ENCODE assay signal across 15 cellular contexts in genomic region chr3:12588674-12589054, GRCh38. TPM values are rescaled to one million over a fixed set of nuclear protein-coding genes. Genes with fewer than 3 reads are reported as not detected.
A peak's percentile ranks its signal among the peaks of the same experiment; 100 is the strongest.
DNase-seq lines count a peak whose midpoint lies in the region; ATAC-seq lines count a peak whose summit lies in the region.
"Had no signal": no experiment of that assay in that cellular context is flagged by ENCODE, and none has a peak within 500 bp of the region (broad histone marks: within the 10 kb centered on the region; RNA-seq: fewer than 3 reads in every experiment).

No MANE protein-coding gene starts in this region.

- H3K9me3 Mint-ChIP-seq in natural killer cell treated with Interleukin-12 subunit alpha and Interleukin-12 subunit beta and Interleukin-15 and Interleukin-18, amount 100 ng/mL, for 72 hours: no peaks in the 10 kb centered on the region

- H3K4me3 Mint-ChIP-seq in natural killer cell treated with Interleukin-12 subunit alpha and Interleukin-12 subunit beta and Interleukin-15 and Interleukin-18, amount 100 ng/mL, for 72 hours: no peak overlapping the region
- H3K4me3 Mint-ChIP-seq: CD14-positive monocyte had no signal

- H3K27me3 Mint-ChIP-seq in natural killer cell treated with Interleukin-12 subunit alpha and Interleukin-12 subunit beta and Interleukin-15 and Interleukin-18, amount 100 ng/mL, for 72 hours: no peaks in the 10 kb centered on the region

- H3K27ac Mint-ChIP-seq in natural killer cell treated with Interleukin-12 subunit alpha and Interleukin-12 subunit beta and Interleukin-15 and Interleukin-18, amount 100 ng/mL, for 72 hours: peak overlapping the region; percentile 31 to 55

- DNase-seq in DMS53 treated with DMSO at 0.1 percent for 48 hours (lab: John Stamatoyannopoulos, UW; ENCODE audit: unreplicated experiment) (peak; percentile 19), NCI-H1105 (lab: John Stamatoyannopoulos, UW) (peak; percentile 74), NCI-H748 treated with DMSO at 0.1 percent for 48 hours (lab: John Stamatoyannopoulos, UW) (peak; percentile 38), UCSD-AML1 (lab: John Stamatoyannopoulos, UW; ENCODE audit: unreplicated experiment) (no peak)
- no peak for DNase-seq in natural killer cell treated with Interleukin-12 subunit alpha and Interleukin-12 subunit beta and Interleukin-15 and Interleukin-18, amount 100 ng/mL, for 72 hours (ENCODE audit: low spot score)
- DNase-seq: activated CD8-positive, alpha-beta memory T cell treated with anti-CD3 and anti-CD28 coated beads for 24 hours; activated naive CD4-positive, alpha-beta T cell treated with anti-CD3 and anti-CD28 coated beads, Interleukin-2, amount 50 U/mL, for 16 hours; caudate nucleus; islet precursor cell; NCI-H1048; right cardiac atrium; stomach had no signal

- H3K36me3 Mint-ChIP-seq in natural killer cell treated with Interleukin-12 subunit alpha and Interleukin-12 subunit beta and Interleukin-15 and Interleukin-18, amount 100 ng/mL, for 72 hours: peaks cover 28% of the 10 kb centered on the region

- no peak for ATAC-seq in natural killer cell treated with Interleukin-12 subunit alpha and Interleukin-12 subunit beta and Interleukin-15 and Interleukin-18, amount 100 ng/mL, for 72 hours
- ATAC-seq in HG03025 (IDR thresholded peaks at IDR 0.05; ENCODE audit: low FRiP score, unreplicated experiment): no peak
- ATAC-seq in HG03378 (IDR thresholded peaks at IDR 0.05; ENCODE audit: unreplicated experiment): no peak
- ATAC-seq: right cardiac atrium had no signal

- peaks cover 2 to 10% of the 10 kb centered on the region in 2 donors for H3K4me1 Mint-ChIP-seq in natural killer cell treated with Interleukin-12 subunit alpha and Interleukin-12 subunit beta and Interleukin-15 and Interleukin-18, amount 100 ng/mL, for 72 hours (ENCODE audit: low read depth in 2 of 2)

RNA-seq across cellular contexts. Expression of gene MKRN2, which starts 31.8 kb away (rescaled TPM):
- total RNA-seq in natural killer cell treated with Interleukin-12 subunit alpha and Interleukin-12 subunit beta and Interleukin-15 and Interleukin-18, amount 100 ng/mL, for 72 hours: 10 to 100 TPM; 24.6 to 27.5 TPM

RNA-seq across cellular contexts. Expression of gene MKRN2OS, which starts 43.4 kb away (rescaled TPM):
- total RNA-seq in natural killer cell treated with Interleukin-12 subunit alpha and Interleukin-12 subunit beta and Interleukin-15 and Interleukin-18, amount 100 ng/mL, for 72 hours: not detected
- total RNA-seq: right cardiac atrium had no signal

Comparison
In these comparisons a context has a peak if more than half of its experiments do, and no peak if none do; other contexts are left out.
1. DNase-seq: peak in DMS53 treated with DMSO at 0.1 percent for 48 hours (single experiment), NCI-H1105 (single experiment) and NCI-H748 treated with DMSO at 0.1 percent for 48 hours (single experiment); none in natural killer cell treated with Interleukin-12 subunit alpha and Interleukin-12 subunit beta and Interleukin-15 and Interleukin-18, amount 100 ng/mL, for 72 hours (single experiment) and UCSD-AML1 (single experiment).